ENCODE assay signal across 9 cellular contexts in the genomic region with DNA sequence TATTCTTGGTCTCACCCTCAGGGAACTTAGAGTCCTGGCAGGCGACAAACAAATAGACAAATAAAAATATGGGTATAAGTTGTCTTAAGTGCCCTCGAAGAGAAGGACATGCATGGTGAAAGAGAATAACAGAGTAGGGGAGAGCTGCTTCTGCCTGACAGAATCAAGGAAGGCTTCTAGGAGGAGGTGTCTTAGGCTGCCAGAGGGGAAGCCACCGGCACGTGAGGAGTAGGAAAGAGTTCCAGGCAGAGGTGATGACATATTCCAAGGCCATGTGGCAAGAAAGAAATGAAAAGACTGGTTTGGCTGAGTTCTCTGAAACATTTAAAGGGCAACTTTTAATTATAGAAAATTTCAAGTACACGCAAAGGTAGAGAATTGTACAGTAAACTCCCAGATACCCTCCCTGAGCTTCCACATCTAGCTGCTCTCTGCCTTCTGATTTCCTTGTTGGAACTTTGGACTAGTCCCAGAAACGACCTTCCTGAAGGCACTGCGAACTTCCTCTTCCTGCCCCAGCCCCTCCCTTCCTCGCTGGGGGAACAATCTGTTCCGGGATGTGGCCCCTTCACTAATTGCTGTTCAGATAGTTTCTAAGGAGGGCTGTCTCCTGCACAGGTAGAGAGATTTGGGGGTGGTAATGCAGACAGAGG.
DNase-seq lines count a peak whose midpoint lies in the region; ATAC-seq and TF ChIP-seq lines count a peak whose summit lies in the region.
"Had no signal": no experiment of that assay in that cellular context is flagged by ENCODE, and none has a peak within 500 bp of the region (broad histone marks: within the 10 kb centered on the region; RNA-seq: fewer than 3 reads in every experiment).

No MANE protein-coding gene starts in this region.

- H3K36me3 ChIP-seq in right atrium auricular region = no peaks in the 10 kb centered on the region
- no peaks in the 10 kb centered on the region for H3K36me3 ChIP-seq in subcutaneous abdominal adipose tissue (ENCODE audit: control insufficient read depth in 5 of 5, insufficient read depth in 5 of 5, low read length in 5 of 5)
- H3K36me3 ChIP-seq in uterus = no peaks in the 10 kb centered on the region

- no peak overlapping the region for H3K27ac Mint-ChIP-seq in activated CD4-positive, alpha-beta T cell treated with anti-CD3 and anti-CD28 coated beads, Interleukin-2, amount 10 ng/mL, durations not matched to agents 24 days and 14 days
- H3K27ac Mint-ChIP-seq in WTC11 = no peak overlapping the region

- H3K27ac ChIP-seq in right atrium auricular region (peak overlapping the region; percentile 56 to 62), subcutaneous abdominal adipose tissue (ENCODE audit: low read depth, low read length) (peak overlapping the region; percentile 27), uterus (peak overlapping the region in 1 of 2 donors; percentile 54)

- H3K4me1 ChIP-seq in right atrium auricular region = peaks cover 0 to 13% of the 10 kb centered on the region in 2 donors
- H3K4me1 ChIP-seq in subcutaneous abdominal adipose tissue (ENCODE audit: control insufficient read depth in 5 of 5, insufficient read depth in 5 of 5, low read length in 5 of 5) = peaks cover 0 to 16% (median 7%) of the 10 kb centered on the region in 5 donors
- no peaks in the 10 kb centered on the region for H3K4me1 ChIP-seq in uterus

- no peak for DNase-seq in activated CD4-positive, alpha-beta T cell treated with anti-CD3 and anti-CD28 coated beads, Interleukin-2, amount 10 ng/mL, durations not matched to agents 24 days and 14 days
- DNase-seq in activated CD4-positive, alpha-beta T cell treated with anti-CD3 and anti-CD28 coated beads for 48 hours = no peak
- DNase-seq in WTC11 (ENCODE audit: low spot score) = peak; percentile 5
- no peak for DNase-seq in right atrium auricular region (ENCODE audit: low spot score)
- DNase-seq in uterus = no peak
- no peak for DNase-seq in dedifferentiated amniotic fluid mesenchymal stem cell (ENCODE audit: extremely low spot score)
- DNase-seq in activated CD4-positive, CD25-positive, alpha-beta regulatory T cell treated with anti-CD3 and anti-CD28 coated beads, Interleukin-2, amount 50 U/mL, for 72 hours = no peak
- DNase-seq: cortex of kidney had no signal

- H3K27me3 Mint-ChIP-seq in activated CD4-positive, alpha-beta T cell treated with anti-CD3 and anti-CD28 coated beads, Interleukin-2, amount 10 ng/mL, durations not matched to agents 24 days and 14 days = peaks cover 2% of the 10 kb centered on the region
- no peaks in the 10 kb centered on the region; the same call in none of the 2 replicates for H3K27me3 Mint-ChIP-seq in WTC11 (ENCODE audit: low read depth)

- no peaks in the 10 kb centered on the region for H3K9me3 Mint-ChIP-seq in activated CD4-positive, alpha-beta T cell treated with anti-CD3 and anti-CD28 coated beads, Interleukin-2, amount 10 ng/mL, durations not matched to agents 24 days and 14 days
- peaks cover 26% of the 10 kb centered on the region for H3K9me3 Mint-ChIP-seq in WTC11

- H3K9ac ChIP-seq in subcutaneous abdominal adipose tissue (ENCODE audit: low read length in 5 of 5) = peak overlapping the region in 2 of 5 donors; percentile 21 to 26

- TF ChIP-seq CTCF in WTC11 (IDR thresholded peaks at IDR 0.05) (no peak), right atrium auricular region (IDR thresholded peaks at IDR 0.05) (no peak), uterus (IDR thresholded peaks at IDR 0.05) (no peak)

- intact Hi-C loops in activated CD4-positive, alpha-beta T cell treated with anti-CD3 and anti-CD28 coated beads, Interleukin-2, amount 10 ng/mL, durations not matched to agents 24 days and 14 days (cut with micrococcal nuclease) = loop anchor here (1.0 to 5.0 kb wide), 2 partner anchors 592 to 1032 kb away; no protein-coding TSS in a partner anchor
- intact Hi-C loops in uterus (cut with DNase I; ENCODE audit: low total_unique reads) = loop anchor here (5.0 kb wide), 1 partner anchor 607 kb away; no protein-coding TSS in a partner anchor

- peak overlapping the region; percentile 45 for H3K4me3 Mint-ChIP-seq in activated CD4-positive, alpha-beta T cell treated with anti-CD3 and anti-CD28 coated beads, Interleukin-2, amount 10 ng/mL, durations not matched to agents 24 days and 14 days
- H3K4me3 Mint-ChIP-seq in WTC11 = no peak overlapping the region

- CTCF ChIA-PET in WTC11 (lab: Charles Lee) = interaction anchor here (1.0 to 2.5 kb wide), 6 partner anchors 11 to 379 kb away, joined by 3 to 15 read pairs (median 7); no protein-coding TSS in a partner anchor

- H3K27me3 ChIP-seq in right atrium auricular region = no peaks in the 10 kb centered on the region
- H3K27me3 ChIP-seq in subcutaneous abdominal adipose tissue (ENCODE audit: control insufficient read depth in 5 of 5, insufficient read depth in 4 of 5, low read length in 5 of 5) = peaks cover 0 to 5% (median 0%) of the 10 kb centered on the region in 5 donors
- no peaks in the 10 kb centered on the region for H3K27me3 ChIP-seq in uterus

- H3K4me3 ChIP-seq in right atrium auricular region (peak overlapping the region in 1 of 2 donors; percentile 21), subcutaneous abdominal adipose tissue (ENCODE audit: low read depth in 1 of 5, low read length in 5 of 5) (peak overlapping the region in 4 of 5 donors; percentile 20 to 49 (median 48)), uterus (no peak overlapping the region)

- H3K4me1 Mint-ChIP-seq in activated CD4-positive, alpha-beta T cell treated with anti-CD3 and anti-CD28 coated beads, Interleukin-2, amount 10 ng/mL, durations not matched to agents 24 days and 14 days = peaks cover 4% of the 10 kb centered on the region
- H3K4me1 Mint-ChIP-seq in WTC11 = no peaks in the 10 kb centered on the region

- H3K36me3 Mint-ChIP-seq in activated CD4-positive, alpha-beta T cell treated with anti-CD3 and anti-CD28 coated beads, Interleukin-2, amount 10 ng/mL, durations not matched to agents 24 days and 14 days (ENCODE audit: low read depth) = no peaks in the 10 kb centered on the region
- peaks cover 21% of the 10 kb centered on the region for H3K36me3 Mint-ChIP-seq in WTC11

- 0 out of 2 replicates have a peak, but pooled peaks have one; percentile 11 for ATAC-seq in WTC11

- POLR2A ChIA-PET in WTC11 (lab: Charles Lee) = no interaction called here

- no peaks in the 10 kb centered on the region for H3K9me3 ChIP-seq in right atrium auricular region
- H3K9me3 ChIP-seq in subcutaneous abdominal adipose tissue (ENCODE audit: control insufficient read depth in 5 of 5, low read length in 5 of 5) = peaks cover 0 to 5% (median 0%) of the 10 kb centered on the region in 5 donors
- no peaks in the 10 kb centered on the region for H3K9me3 ChIP-seq in uterus

- peak in 1 of 2 donors; percentile 24 for TF ChIP-seq POLR2A in uterus (IDR thresholded peaks at IDR 0.05)

TF ChIP-seq in WTC11, 78 proteins besides CTCF, POLR2A, EP300 and RAD21:
- no peak for TF ChIP-seq NR3C1 (CRISPR knock-in tag; conservative IDR thresholded peaks at IDR 0.05; ENCODE audit: low read depth)
- TF ChIP-seq SMAD3 (CRISPR knock-in tag; IDR thresholded peaks at IDR 0.05; ENCODE audit: borderline replicate concordance) = no peak
- TF ChIP-seq ZNF138 (CRISPR knock-in tag; conservative IDR thresholded peaks at IDR 0.05) = no peak
TF ChIP-seq in WTC11: peak in this region for 0.

Comparison
In these comparisons a context has a peak if more than half of its experiments do, and no peak if none do; other contexts are left out.
1. H3K4me3 ChIP-seq: peak in subcutaneous abdominal adipose tissue (4 of 5); none in uterus (0 of 2).